ENCODE assay signal across 8 cellular contexts in the genomic region with DNA sequence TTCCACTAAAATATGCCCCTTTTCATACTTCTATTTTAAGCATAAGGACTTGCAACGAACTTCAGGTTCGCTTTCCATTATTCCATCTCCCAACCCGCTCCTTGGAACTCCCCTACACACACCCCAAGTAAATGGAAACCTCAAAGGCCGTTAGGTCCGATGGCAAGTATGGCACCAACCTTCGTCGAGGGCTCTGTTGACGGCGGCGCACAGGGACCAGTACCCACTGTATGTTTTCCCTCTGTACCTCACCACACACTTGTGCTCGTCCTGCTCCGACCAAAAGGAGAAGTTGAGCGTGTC. TPM values are rescaled to one million over a fixed set of nuclear protein-coding genes. Genes with fewer than 3 reads are reported as not detected.
A peak's percentile ranks its signal among the peaks of the same experiment; 100 is the strongest.
DNase-seq lines count a peak whose midpoint lies in the region; ATAC-seq and TF ChIP-seq lines count a peak whose summit lies in the region.

No MANE protein-coding gene starts in this region.

- H3K4me1 ChIP-seq in adrenal gland (replicated peaks in 1 of 2): peaks cover 9 to 19% of the 10 kb centered on the region in 2 donors
- peaks cover 8 to 20% (median 13%) of the 10 kb centered on the region in 4 donors for H3K4me1 ChIP-seq in upper lobe of left lung

- H3K9me3 ChIP-seq in adrenal gland (replicated peaks in 1 of 3): no peaks in the 10 kb centered on the region
- H3K9me3 ChIP-seq in upper lobe of left lung: no peaks in the 10 kb centered on the region

- TF ChIP-seq POLR2A in adrenal gland (IDR thresholded peaks at IDR 0.05) (no peak), lower leg skin (IDR thresholded peaks at IDR 0.05) (no peak), upper lobe of left lung (IDR thresholded peaks at IDR 0.05) (no peak)

- WGBS in adrenal gland, 4 donors: 20 to 49% (median 26%) methylated on average over 12 to 13 of the region's 13 CpGs
- 13 to 18% methylated on average over 13 of the region's 13 CpGs for WGBS in lower leg skin, 2 donors
- WGBS in upper lobe of left lung, 2 donors: 28 to 39% methylated on average over 13 of the region's 13 CpGs

- intact Hi-C loops in adrenal gland (cut with DNase I) (no loop called here), lower leg skin (cut with DNase I; ENCODE audit: low total_unique reads) (no loop called here)

- H3K27me3 ChIP-seq in adrenal gland (no peaks in the 10 kb centered on the region), upper lobe of left lung (no peaks in the 10 kb centered on the region)

- H3K27ac ChIP-seq in adrenal gland: peak overlapping the region; percentile 2 to 85 (median 82)
- H3K27ac ChIP-seq in upper lobe of left lung: peak overlapping the region; percentile 88 to 98 (median 91)

- peak; percentile 60 to 71 for DNase-seq in Kasumi-1 (lab: John Stamatoyannopoulos, UW)
- DNase-seq in adrenal gland: peak in 1 of 7 donors; percentile 40
- DNase-seq in lower leg skin (ENCODE audit: low spot score in 2 of 2): peak in 1 of 2 donors; percentile 32
- peak in 1 of 2 donors; percentile 70 for DNase-seq in upper lobe of left lung
- DNase-seq in GF-D8 (lab: John Stamatoyannopoulos, UW): no peak

- ATAC-seq in GM18508 (IDR thresholded peaks at IDR 0.05; ENCODE audit: insufficient read depth, unreplicated experiment) (peak; percentile 63), upper lobe of left lung (ENCODE audit: low FRiP score in 2 of 2) (peak in 1 of 2 donors; percentile 83), GM19023 (IDR thresholded peaks at IDR 0.05; ENCODE audit: unreplicated experiment) (no peak), HG02870 (IDR thresholded peaks at IDR 0.05; ENCODE audit: unreplicated experiment) (no peak)

- no peak for TF ChIP-seq CTCF in adrenal gland (IDR thresholded peaks at IDR 0.05)
- no peak for TF ChIP-seq CTCF in lower leg skin (IDR thresholded peaks at IDR 0.05)
- TF ChIP-seq CTCF in upper lobe of left lung (IDR thresholded peaks at IDR 0.05): no peak

- H3K4me3 ChIP-seq in adrenal gland: peak overlapping the region in 2 of 4 donors; percentile 57 to 76
- peak overlapping the region; percentile 74 for H3K4me3 ChIP-seq in lower leg skin (ENCODE audit: low read depth, poor library complexity, severe bottlenecking)
- peak overlapping the region; percentile 57 to 73 (median 60) for H3K4me3 ChIP-seq in upper lobe of left lung

- H3K36me3 ChIP-seq in adrenal gland (replicated peaks in 1 of 2) (peaks cover 0 to 7% of the 10 kb centered on the region in 2 donors), upper lobe of left lung (peaks cover 0 to 31% (median 2%) of the 10 kb centered on the region in 4 donors)

- no peak for TF ChIP-seq EP300 in upper lobe of left lung (IDR thresholded peaks at IDR 0.05)

RNA-seq across cellular contexts. Expression of a gene that starts 24.1 kb away (rescaled TPM):
- total RNA-seq in adrenal gland (100 to 1,000 TPM; 371 to 518 (median 477) TPM), lower leg skin (100 to 1,000 TPM; 398 to 493 (median 413) TPM), upper lobe of left lung (100 to 1,000 TPM; 178 to 465 (median 359) TPM)
- polyA plus RNA-seq in adrenal gland: 100 to 1,000 TPM; 172 to 866 (median 228) TPM

RNA-seq across cellular contexts. Expression of a gene that starts 24.7 kb away (rescaled TPM):
- 10 to 100 TPM in 3 of 8 donors, 1 to 10 TPM in 5; 6.2 to 21.7 (median 7.8) TPM for total RNA-seq in adrenal gland
- polyA plus RNA-seq in adrenal gland: 10 to 100 TPM in 1 of 3 donors, 1 to 10 TPM in 2; 2.3 to 17.5 (median 3.5) TPM
- total RNA-seq in lower leg skin: 1 to 10 TPM; 3.5 to 5.5 (median 3.9) TPM
- 10 to 100 TPM in 1 of 6 donors, 1 to 10 TPM in 4, under 1 TPM in 1; 0.55 to 11.5 (median 5.8) TPM for total RNA-seq in upper lobe of left lung

RNA-seq across cellular contexts. Expression of a gene that starts 34.7 kb away (rescaled TPM):
- total RNA-seq in adrenal gland (10 to 100 TPM in 1 of 8 donors, 1 to 10 TPM in 7; 1.3 to 23.4 (median 3.9) TPM), lower leg skin (1 to 10 TPM; 3.4 to 6.3 (median 5.4) TPM), upper lobe of left lung (10 to 100 TPM in 2 of 6 donors, 1 to 10 TPM in 4; 5.3 to 32.5 (median 6.7) TPM)
- 1 to 10 TPM in 2 of 3 donors, under 1 TPM in 1; 0.81 to 2.1 (median 1.9) TPM for polyA plus RNA-seq in adrenal gland
